Comparison of ENCODE assay signal across 11 cellular contexts in the genomic region with DNA sequence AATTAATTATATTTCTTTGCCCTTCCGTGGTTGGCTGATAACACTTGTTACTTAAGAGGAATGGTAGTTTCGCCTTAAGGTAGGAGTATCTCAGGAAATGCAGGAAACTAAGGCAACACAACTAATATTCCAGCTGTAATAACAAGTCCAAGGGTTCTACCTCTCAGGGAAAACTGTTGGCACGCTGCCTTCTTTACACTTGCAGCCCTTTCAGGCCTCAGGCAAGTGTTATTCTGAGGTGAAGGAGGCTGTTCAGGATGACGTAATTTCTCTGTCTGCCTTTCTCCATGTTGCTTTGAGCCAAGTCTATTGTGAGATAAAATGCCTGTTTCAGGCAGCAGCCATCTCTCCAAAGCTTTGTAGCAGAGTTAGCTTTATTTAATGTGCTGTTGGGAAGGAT. TPM values are rescaled to one million over a fixed set of nuclear protein-coding genes. Genes with fewer than 3 reads are reported as not detected.
DNase-seq lines count a peak whose midpoint lies in the region; ATAC-seq and TF ChIP-seq lines count a peak whose summit lies in the region.
"Had no signal": no experiment of that assay in that cellular context is flagged by ENCODE, and none has a peak within 500 bp of the region (broad histone marks: within the 10 kb centered on the region; RNA-seq: fewer than 3 reads in every experiment).

No MANE protein-coding gene starts in this region.

- no peaks in the 10 kb centered on the region for H3K27me3 ChIP-seq in lower lobe of right lung (ENCODE audit: low read depth)
- H3K27me3 ChIP-seq: BLaER1 treated with 17β-estradiol and CSF1 and Interleukin-3, amounts not matched to agents 10 nM and 100 nM had no signal

- H3K9me3 ChIP-seq in lower lobe of right lung = no peaks in the 10 kb centered on the region

- TF ChIP-seq CTCF in AG10803 (conservative IDR thresholded peaks at IDR 0.05; ENCODE audit: low read length) (no peak), cardiac fibroblast (IDR thresholded peaks at IDR 0.05; ENCODE audit: low read depth, low read length) (no peak), lower lobe of right lung (IDR thresholded peaks at IDR 0.05) (no peak)

- H3K4me3 ChIP-seq in AG10803 (ENCODE audit: low read length) (no peak overlapping the region), cardiac fibroblast (replicated peaks in 1 of 2; ENCODE audit: low read depth in 2 of 2, low read length in 2 of 2) (no peak overlapping the region), lower lobe of right lung (no peak overlapping the region)
- H3K4me3 ChIP-seq: BLaER1 treated with 17β-estradiol and CSF1 and Interleukin-3, amounts not matched to agents 10 nM and 100 nM had no signal

- intact Hi-C loops in lower lobe of right lung (cut with DNase I) = no loop called here

- H3K27ac ChIP-seq in lower lobe of right lung = no peak overlapping the region
- H3K27ac ChIP-seq: BLaER1 treated with 17β-estradiol and CSF1 and Interleukin-3, amounts not matched to agents 10 nM and 100 nM had no signal

- DNase-seq in AG10803 (ENCODE audit: low read depth) (peak; percentile 35), NCI-H2029 (lab: John Stamatoyannopoulos, UW) (peak; percentile 75), cardiac fibroblast (ENCODE audit: low read depth in 2 of 2) (peak; percentile 73 to 86), lower lobe of right lung (no peak), NCI-H748 treated with DMSO at 0.1 percent for 48 hours (lab: John Stamatoyannopoulos, UW) (no peak)
- no peak for DNase-seq in activated naive CD4-positive, alpha-beta T cell treated with Interleukin-2 at 50 U/mL for 16 hours
- DNase-seq: NCI-H446; stimulated activated CD4-positive, alpha-beta T cell treated with anti-CD3 and anti-CD28 coated beads, Interleukin-4, amount 100 ng/mL, for 24 hours had no signal

- H3K4me1 ChIP-seq in lower lobe of right lung = no peaks in the 10 kb centered on the region
- H3K4me1 ChIP-seq: BLaER1 treated with 17β-estradiol and CSF1 and Interleukin-3, amounts not matched to agents 10 nM and 100 nM had no signal

- no peaks in the 10 kb centered on the region for H3K36me3 ChIP-seq in lower lobe of right lung
- H3K36me3 ChIP-seq: BLaER1 treated with 17β-estradiol and CSF1 and Interleukin-3, amounts not matched to agents 10 nM and 100 nM had no signal

- ATAC-seq in lower lobe of right lung (peak; percentile 61 to 72), HG02610 (IDR thresholded peaks at IDR 0.05; ENCODE audit: unreplicated experiment) (no peak), GM21381 (IDR thresholded peaks at IDR 0.05; ENCODE audit: unreplicated experiment) (no peak)

RNA-seq across cellular contexts. Expression of gene VCAN, which starts 38.0 kb away (rescaled TPM):
- 133 TPM for total RNA-seq in lower lobe of right lung

Comparison
In these comparisons a context has a peak if more than half of its experiments do, and no peak if none do; other contexts are left out.
1. DNase-seq: peak in AG10803 (single experiment), NCI-H2029 (single experiment) and cardiac fibroblast (2 of 2); none in lower lobe of right lung (single experiment), NCI-H748 treated with DMSO at 0.1 percent for 48 hours (single experiment) and activated naive CD4-positive, alpha-beta T cell treated with Interleukin-2 at 50 U/mL for 16 hours (single experiment).
2. ATAC-seq: peak in lower lobe of right lung (2 of 2); none in HG02610 (single experiment) and GM21381 (single experiment).